ENCODE assay signal across 1 cellular context in the genomic region with DNA sequence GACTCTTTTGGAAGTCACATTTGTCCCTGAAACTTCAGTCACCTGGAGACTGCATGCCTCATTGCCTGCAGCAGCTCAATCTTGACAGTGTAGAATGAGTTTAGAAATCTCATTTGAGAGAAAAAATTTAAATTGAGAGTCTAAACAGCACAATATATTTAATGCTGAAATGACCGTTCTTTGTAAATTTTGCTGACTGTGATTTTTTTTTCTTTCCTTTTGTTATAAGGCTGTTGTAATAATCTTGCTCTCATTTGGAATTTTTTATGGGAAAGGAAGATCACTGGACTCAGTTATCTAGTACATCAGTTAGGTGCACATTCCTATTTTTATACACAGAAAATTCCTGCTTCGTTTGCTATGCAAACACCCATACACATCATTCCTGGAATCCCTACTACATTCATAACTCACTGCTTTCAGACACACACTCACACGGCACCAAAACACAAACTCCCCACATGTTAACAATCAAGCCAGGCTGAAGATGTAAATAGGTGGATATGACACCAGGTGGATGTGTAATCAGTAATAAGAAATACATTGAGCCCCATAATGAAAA.
TF ChIP-seq lines count a peak whose summit lies in the region.

No MANE protein-coding gene starts in this region.

TF ChIP-seq in HepG2, 621 proteins besides CTCF, POLR2A, EP300 and RAD21 (continued from another document):
- TF ChIP-seq, protein P1, sequence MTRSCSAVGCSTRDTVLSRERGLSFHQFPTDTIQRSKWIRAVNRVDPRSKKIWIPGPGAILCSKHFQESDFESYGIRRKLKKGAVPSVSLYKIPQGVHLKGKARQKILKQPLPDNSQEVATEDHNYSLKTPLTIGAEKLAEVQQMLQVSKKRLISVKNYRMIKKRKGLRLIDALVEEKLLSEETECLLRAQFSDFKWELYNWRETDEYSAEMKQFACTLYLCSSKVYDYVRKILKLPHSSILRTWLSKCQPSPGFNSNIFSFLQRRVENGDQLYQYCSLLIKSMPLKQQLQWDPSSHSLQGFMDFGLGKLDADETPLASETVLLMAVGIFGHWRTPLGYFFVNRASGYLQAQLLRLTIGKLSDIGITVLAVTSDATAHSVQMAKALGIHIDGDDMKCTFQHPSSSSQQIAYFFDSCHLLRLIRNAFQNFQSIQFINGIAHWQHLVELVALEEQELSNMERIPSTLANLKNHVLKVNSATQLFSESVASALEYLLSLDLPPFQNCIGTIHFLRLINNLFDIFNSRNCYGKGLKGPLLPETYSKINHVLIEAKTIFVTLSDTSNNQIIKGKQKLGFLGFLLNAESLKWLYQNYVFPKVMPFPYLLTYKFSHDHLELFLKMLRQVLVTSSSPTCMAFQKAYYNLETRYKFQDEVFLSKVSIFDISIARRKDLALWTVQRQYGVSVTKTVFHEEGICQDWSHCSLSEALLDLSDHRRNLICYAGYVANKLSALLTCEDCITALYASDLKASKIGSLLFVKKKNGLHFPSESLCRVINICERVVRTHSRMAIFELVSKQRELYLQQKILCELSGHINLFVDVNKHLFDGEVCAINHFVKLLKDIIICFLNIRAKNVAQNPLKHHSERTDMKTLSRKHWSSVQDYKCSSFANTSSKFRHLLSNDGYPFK (CRISPR knock-in tag; IDR thresholded peaks at IDR 0.05; ENCODE audit: borderline replicate concordance): no peak
- TF ChIP-seq, protein P2, sequence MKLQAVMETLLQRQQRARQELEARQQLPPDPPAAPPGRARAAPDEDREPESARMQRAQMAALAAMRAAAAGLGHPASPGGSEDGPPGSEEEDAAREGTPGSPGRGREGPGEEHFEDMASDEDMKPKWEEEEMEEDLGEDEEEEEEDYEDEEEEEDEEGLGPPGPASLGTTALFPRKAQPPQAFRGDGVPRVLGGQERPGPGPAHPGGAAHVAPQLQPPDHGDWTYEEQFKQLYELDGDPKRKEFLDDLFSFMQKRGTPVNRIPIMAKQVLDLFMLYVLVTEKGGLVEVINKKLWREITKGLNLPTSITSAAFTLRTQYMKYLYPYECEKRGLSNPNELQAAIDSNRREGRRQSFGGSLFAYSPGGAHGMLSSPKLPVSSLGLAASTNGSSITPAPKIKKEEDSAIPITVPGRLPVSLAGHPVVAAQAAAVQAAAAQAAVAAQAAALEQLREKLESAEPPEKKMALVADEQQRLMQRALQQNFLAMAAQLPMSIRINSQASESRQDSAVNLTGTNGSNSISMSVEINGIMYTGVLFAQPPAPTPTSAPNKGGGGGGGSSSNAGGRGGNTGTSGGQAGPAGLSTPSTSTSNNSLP (IDR thresholded peaks at IDR 0.05; ENCODE audit: low read depth, low read length): peak; percentile 33; the same call in 1 of the 2 replicates
- TF ChIP-seq, protein P3, sequence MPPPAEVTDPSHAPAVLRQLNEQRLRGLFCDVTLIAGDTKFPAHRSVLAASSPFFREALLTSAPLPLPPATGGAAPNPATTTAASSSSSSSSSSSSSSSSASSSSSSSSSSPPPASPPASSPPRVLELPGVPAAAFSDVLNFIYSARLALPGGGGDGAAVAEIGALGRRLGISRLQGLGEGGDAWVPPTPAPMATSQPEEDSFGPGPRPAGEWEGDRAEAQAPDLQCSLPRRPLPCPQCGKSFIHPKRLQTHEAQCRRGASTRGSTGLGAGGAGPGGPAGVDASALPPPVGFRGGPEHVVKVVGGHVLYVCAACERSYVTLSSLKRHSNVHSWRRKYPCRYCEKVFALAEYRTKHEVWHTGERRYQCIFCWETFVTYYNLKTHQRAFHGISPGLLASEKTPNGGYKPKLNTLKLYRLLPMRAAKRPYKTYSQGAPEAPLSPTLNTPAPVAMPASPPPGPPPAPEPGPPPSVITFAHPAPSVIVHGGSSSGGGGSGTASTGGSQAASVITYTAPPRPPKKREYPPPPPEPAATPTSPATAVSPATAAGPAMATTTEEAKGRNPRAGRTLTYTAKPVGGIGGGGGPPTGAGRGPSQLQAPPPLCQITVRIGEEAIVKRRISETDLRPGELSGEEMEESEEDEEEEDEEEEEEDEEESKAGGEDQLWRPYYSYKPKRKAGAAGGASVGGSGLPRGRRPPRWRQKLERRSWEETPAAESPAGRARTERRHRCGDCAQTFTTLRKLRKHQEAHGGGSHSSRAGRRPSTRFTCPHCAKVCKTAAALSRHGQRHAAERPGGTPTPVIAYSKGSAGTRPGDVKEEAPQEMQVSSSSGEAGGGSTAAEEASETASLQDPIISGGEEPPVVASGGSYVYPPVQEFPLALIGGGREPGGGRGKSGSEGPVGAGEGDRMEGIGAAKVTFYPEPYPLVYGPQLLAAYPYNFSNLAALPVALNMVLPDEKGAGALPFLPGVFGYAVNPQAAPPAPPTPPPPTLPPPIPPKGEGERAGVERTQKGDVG (CRISPR knock-in tag; IDR thresholded peaks at IDR 0.05; ENCODE audit: borderline replicate concordance): no peak
- TF ChIP-seq FOXA3 (CRISPR knock-in tag; IDR thresholded peaks at IDR 0.05) (0 out of 2 replicates have a peak, but pooled peaks have one; percentile 8), RBM22 (optimal IDR thresholded peaks at IDR 0.05; ENCODE audit: low read length) (peak; percentile 41), ETV6 (CRISPR knock-in tag; conservative IDR thresholded peaks at IDR 0.05) (no peak), MAFK (conservative IDR thresholded peaks at IDR 0.05 in 1 of 2, IDR thresholded peaks at IDR 0.05 in 1 of 2; ENCODE audit: low read length in 2 of 2) (peak; percentile 99 to 100), SOX13 (IDR thresholded peaks at IDR 0.05) (no peak), SOX13 (CRISPR knock-in tag; conservative IDR thresholded peaks at IDR 0.05 in 1 of 2, IDR thresholded peaks at IDR 0.05 in 1 of 2) (peak in 1 of 2 experiments; percentile 41; a peak in 1 of 4 replicates), ZNF775 (CRISPR knock-in tag; IDR thresholded peaks at IDR 0.05; ENCODE audit: borderline replicate concordance) (no peak), AGO2 (optimal IDR thresholded peaks at IDR 0.05; ENCODE audit: low read depth, low read length) (peak; percentile 24), PAX8 (CRISPR knock-in tag; IDR thresholded peaks at IDR 0.05; ENCODE audit: borderline replicate concordance) (no peak), KDM4B (CRISPR knock-in tag; IDR thresholded peaks at IDR 0.05) (no peak), BCL6 (CRISPR knock-in tag; IDR thresholded peaks at IDR 0.05) (peak; percentile 54; the same call in 1 of the 2 replicates), ZNF510 (CRISPR knock-in tag; IDR thresholded peaks at IDR 0.05; ENCODE audit: low read depth) (no peak), ZNF235 (CRISPR knock-in tag; IDR thresholded peaks at IDR 0.05; ENCODE audit: borderline replicate concordance) (no peak), POLR2G (IDR thresholded peaks at IDR 0.05; ENCODE audit: low read depth, low read length) (0 out of 2 replicates have a peak, but pooled peaks have one; percentile 37)
- TF ChIP-seq, protein P4, sequence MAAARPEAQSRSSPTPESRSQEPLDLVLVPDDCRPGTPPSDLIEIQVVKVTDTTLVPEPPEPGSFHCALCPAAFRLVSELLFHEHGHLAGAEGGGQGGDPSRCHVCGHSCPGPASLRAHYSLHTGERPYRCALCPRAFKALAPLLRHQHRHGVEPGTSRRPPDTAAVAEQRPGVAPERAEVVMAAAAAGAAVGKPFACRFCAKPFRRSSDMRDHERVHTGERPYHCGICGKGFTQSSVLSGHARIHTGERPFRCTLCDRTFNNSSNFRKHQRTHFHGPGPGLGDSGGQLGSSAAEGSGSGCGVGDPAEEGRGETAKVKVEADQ (CRISPR knock-in tag; IDR thresholded peaks at IDR 0.05; ENCODE audit: borderline replicate concordance): no peak
- TF ChIP-seq, protein P5, sequence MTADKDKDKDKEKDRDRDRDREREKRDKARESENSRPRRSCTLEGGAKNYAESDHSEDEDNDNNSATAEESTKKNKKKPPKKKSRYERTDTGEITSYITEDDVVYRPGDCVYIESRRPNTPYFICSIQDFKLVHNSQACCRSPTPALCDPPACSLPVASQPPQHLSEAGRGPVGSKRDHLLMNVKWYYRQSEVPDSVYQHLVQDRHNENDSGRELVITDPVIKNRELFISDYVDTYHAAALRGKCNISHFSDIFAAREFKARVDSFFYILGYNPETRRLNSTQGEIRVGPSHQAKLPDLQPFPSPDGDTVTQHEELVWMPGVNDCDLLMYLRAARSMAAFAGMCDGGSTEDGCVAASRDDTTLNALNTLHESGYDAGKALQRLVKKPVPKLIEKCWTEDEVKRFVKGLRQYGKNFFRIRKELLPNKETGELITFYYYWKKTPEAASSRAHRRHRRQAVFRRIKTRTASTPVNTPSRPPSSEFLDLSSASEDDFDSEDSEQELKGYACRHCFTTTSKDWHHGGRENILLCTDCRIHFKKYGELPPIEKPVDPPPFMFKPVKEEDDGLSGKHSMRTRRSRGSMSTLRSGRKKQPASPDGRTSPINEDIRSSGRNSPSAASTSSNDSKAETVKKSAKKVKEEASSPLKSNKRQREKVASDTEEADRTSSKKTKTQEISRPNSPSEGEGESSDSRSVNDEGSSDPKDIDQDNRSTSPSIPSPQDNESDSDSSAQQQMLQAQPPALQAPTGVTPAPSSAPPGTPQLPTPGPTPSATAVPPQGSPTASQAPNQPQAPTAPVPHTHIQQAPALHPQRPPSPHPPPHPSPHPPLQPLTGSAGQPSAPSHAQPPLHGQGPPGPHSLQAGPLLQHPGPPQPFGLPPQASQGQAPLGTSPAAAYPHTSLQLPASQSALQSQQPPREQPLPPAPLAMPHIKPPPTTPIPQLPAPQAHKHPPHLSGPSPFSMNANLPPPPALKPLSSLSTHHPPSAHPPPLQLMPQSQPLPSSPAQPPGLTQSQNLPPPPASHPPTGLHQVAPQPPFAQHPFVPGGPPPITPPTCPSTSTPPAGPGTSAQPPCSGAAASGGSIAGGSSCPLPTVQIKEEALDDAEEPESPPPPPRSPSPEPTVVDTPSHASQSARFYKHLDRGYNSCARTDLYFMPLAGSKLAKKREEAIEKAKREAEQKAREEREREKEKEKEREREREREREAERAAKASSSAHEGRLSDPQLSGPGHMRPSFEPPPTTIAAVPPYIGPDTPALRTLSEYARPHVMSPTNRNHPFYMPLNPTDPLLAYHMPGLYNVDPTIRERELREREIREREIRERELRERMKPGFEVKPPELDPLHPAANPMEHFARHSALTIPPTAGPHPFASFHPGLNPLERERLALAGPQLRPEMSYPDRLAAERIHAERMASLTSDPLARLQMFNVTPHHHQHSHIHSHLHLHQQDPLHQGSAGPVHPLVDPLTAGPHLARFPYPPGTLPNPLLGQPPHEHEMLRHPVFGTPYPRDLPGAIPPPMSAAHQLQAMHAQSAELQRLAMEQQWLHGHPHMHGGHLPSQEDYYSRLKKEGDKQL (CRISPR knock-in tag; IDR thresholded peaks at IDR 0.05; ENCODE audit: low read depth): no peak
- TF ChIP-seq, protein P6, sequence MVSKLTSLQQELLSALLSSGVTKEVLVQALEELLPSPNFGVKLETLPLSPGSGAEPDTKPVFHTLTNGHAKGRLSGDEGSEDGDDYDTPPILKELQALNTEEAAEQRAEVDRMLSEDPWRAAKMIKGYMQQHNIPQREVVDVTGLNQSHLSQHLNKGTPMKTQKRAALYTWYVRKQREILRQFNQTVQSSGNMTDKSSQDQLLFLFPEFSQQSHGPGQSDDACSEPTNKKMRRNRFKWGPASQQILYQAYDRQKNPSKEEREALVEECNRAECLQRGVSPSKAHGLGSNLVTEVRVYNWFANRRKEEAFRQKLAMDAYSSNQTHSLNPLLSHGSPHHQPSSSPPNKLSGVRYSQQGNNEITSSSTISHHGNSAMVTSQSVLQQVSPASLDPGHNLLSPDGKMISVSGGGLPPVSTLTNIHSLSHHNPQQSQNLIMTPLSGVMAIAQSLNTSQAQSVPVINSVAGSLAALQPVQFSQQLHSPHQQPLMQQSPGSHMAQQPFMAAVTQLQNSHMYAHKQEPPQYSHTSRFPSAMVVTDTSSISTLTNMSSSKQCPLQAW (CRISPR knock-in tag; IDR thresholded peaks at IDR 0.05): no peak
- TF ChIP-seq, protein P7, sequence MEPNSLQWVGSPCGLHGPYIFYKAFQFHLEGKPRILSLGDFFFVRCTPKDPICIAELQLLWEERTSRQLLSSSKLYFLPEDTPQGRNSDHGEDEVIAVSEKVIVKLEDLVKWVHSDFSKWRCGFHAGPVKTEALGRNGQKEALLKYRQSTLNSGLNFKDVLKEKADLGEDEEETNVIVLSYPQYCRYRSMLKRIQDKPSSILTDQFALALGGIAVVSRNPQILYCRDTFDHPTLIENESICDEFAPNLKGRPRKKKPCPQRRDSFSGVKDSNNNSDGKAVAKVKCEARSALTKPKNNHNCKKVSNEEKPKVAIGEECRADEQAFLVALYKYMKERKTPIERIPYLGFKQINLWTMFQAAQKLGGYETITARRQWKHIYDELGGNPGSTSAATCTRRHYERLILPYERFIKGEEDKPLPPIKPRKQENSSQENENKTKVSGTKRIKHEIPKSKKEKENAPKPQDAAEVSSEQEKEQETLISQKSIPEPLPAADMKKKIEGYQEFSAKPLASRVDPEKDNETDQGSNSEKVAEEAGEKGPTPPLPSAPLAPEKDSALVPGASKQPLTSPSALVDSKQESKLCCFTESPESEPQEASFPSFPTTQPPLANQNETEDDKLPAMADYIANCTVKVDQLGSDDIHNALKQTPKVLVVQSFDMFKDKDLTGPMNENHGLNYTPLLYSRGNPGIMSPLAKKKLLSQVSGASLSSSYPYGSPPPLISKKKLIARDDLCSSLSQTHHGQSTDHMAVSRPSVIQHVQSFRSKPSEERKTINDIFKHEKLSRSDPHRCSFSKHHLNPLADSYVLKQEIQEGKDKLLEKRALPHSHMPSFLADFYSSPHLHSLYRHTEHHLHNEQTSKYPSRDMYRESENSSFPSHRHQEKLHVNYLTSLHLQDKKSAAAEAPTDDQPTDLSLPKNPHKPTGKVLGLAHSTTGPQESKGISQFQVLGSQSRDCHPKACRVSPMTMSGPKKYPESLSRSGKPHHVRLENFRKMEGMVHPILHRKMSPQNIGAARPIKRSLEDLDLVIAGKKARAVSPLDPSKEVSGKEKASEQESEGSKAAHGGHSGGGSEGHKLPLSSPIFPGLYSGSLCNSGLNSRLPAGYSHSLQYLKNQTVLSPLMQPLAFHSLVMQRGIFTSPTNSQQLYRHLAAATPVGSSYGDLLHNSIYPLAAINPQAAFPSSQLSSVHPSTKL (CRISPR knock-in tag; IDR thresholded peaks at IDR 0.05): 0 out of 2 replicates have a peak, but pooled peaks have one; percentile 37
